Comparison of ENCODE assay signal across 24 cellular contexts in the genomic region with DNA sequence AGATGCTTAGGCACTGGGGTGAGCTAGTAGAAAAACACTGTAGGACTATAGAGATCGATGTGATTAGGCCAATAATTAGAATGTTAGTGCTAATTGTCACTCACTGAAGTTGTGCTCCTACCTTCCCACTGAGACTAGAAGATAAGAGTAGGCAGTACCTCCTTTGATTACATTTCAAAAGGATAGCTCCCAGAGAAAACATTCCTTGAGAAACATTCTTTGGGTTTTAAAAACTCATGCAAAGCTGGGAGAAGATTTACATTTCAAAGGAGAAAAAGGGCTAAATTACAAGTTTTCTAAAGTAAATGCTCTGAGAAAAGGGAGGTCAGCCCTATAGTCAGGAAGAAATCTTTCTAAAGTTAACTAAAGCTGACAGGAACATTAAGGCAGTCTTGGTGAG.
"Had no signal": no experiment of that assay in that cellular context is flagged by ENCODE, and none has a peak within 500 bp of the region (broad histone marks: within the 10 kb centered on the region; RNA-seq: fewer than 3 reads in every experiment).

No MANE protein-coding gene starts in this region.

- H3K4me1 ChIP-seq: ascending aorta, breast epithelium, esophagus squamous epithelium, prostate gland, right atrium auricular region, thyroid gland had no signal

- H3K4me3 ChIP-seq: ascending aorta, breast epithelium, esophagus squamous epithelium, hepatocyte, lung, prostate gland, right atrium auricular region, thyroid gland had no signal

- H3K27me3 ChIP-seq: ascending aorta, breast epithelium, esophagus squamous epithelium, hepatocyte, right atrium auricular region, thyroid gland had no signal

- H3K27ac ChIP-seq: ascending aorta, breast epithelium, esophagus squamous epithelium, hepatocyte, prostate gland, right atrium auricular region, thyroid gland had no signal

- ATAC-seq: activated CD4-positive, CD25-positive, alpha-beta regulatory T cell treated with anti-CD3 and anti-CD28 coated beads, Interleukin-2, amount 50 U/mL, for 24 hours; activated CD8-positive, alpha-beta T cell treated with anti-CD3 and anti-CD28 coated beads, Interleukin-2, amount 10 ng/mL, durations not matched to agents 7 days and 5 days had no signal

- H2AFZ ChIP-seq: hepatocyte had no signal

- H3K36me3 ChIP-seq: ascending aorta, breast epithelium, esophagus squamous epithelium, prostate gland, right atrium auricular region, thyroid gland had no signal

- FAIRE-seq: endothelial cell of umbilical vein, islet of Langerhans had no signal

- DNase-seq: activated CD4-positive, alpha-beta T cell treated with anti-CD3 and anti-CD28 coated beads, Interleukin-2, amount 10 ng/mL, durations not matched to agents 7 days and 5 days; activated CD8-positive, alpha-beta T cell treated with anti-CD3 and anti-CD28 coated beads, Interleukin-2, amount 10 ng/mL, durations not matched to agents 7 days and 5 days; activated effector memory CD4-positive, alpha-beta T cell treated with anti-CD3 and anti-CD28 coated beads, Interleukin-2, amount 50 U/mL, for 16 hours; activated naive CD4-positive, alpha-beta T cell treated with anti-CD3 and anti-CD28 coated beads, Interleukin-2, amount 50 U/mL, for 16 hours; activated T-cell treated with anti-CD3 and anti-CD28 coated beads, Interleukin-2, amount 50 U/mL, for 24 hours; cerebellar nuclear complex; effector CD8-positive, alpha-beta T cell; esophagus squamous epithelium; midbrain; stimulated activated CD4-positive, alpha-beta T cell treated with anti-CD3 and anti-CD28 coated beads, Interleukin-12 subunit alpha, Interleukin-12 subunit beta, amount 100 ng/mL, for 4 hours; stimulated activated CD4-positive, alpha-beta T cell treated with anti-CD3 and anti-CD28 coated beads, Interleukin-1b, Interleukin-23, amount 100 ng/mL, for 48 hours; stimulated activated CD8-positive, alpha-beta memory T cell treated with anti-CD3 and anti-CD28 coated beads, Interleukin-4, amount 100 ng/mL, for 48 hours; stimulated activated naive CD4-positive, alpha-beta T cell; T1000; thyroid gland had no signal

- H3K9me3 ChIP-seq: ascending aorta, breast epithelium, esophagus squamous epithelium, prostate gland, right atrium auricular region, thyroid gland had no signal

- H3K79me2 ChIP-seq: hepatocyte had no signal

- H3K4me2 ChIP-seq: hepatocyte had no signal
